ENCODE assay signal across 8 cellular contexts in the genomic region with DNA sequence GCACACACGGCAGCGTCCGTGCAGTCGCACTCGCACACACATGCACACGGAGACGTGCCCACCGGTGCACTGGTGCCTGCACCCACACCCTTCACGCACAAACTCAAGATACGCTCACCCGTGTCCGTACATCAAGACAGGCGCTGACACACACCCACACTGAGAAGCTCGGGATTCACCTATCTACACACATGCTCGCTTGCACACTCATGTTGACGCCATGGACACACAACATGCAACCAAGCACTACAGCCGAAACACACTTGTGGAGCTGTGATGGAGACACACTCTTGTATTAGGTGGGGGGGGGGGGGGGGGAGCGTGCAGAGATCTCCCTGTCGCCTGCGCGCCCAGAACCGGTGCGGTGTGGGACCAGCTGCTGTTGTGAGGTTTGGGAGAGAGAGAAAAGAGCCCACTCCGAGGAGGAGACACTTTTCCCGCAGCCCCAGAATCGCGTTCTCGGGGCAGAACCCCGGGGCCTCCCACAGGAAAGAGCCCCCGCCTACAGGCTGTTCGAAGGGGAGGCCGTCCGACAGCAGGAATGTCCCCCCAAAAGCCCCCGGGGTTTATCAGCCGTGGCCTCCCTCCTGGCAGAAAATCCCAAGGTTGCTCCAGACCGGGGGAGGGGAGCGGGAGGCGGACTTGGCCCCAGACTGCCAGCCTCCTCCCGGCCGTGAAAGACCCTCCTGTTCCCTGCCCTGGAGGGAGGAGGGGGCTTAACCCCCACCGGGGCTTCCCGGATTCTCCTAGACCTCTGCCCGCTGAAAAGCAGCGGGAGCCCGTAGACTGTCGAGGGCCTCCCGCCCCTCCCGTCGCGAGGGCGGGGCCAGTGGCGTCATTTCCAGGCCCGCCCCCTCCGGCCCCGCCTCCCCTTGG. TPM values are rescaled to one million over a fixed set of nuclear protein-coding genes. Genes with fewer than 3 reads are reported as not detected.
A peak's percentile ranks its signal among the peaks of the same experiment; 100 is the strongest.
DNase-seq lines count a peak whose midpoint lies in the region; TF ChIP-seq lines count a peak whose summit lies in the region.

No MANE protein-coding gene starts in this region.

- TF ChIP-seq POLR2A in GM19193 (IDR thresholded peaks at IDR 0.05; ENCODE audit: extremely low read depth, insufficient read depth, insufficient read length): peak; percentile 62

- peak; percentile 38 to 64 for DNase-seq in AML-193 (lab: John Stamatoyannopoulos, UW)
- DNase-seq in HT-29 (ENCODE audit: low spot score): peak; percentile 90
- peak; percentile 95 for DNase-seq in RWPE1 (ENCODE audit: low spot score)
- DNase-seq in activated effector memory CD4-positive, alpha-beta T cell treated with anti-CD3 and anti-CD28 coated beads, Interleukin-2, amount 50 U/mL, for 16 hours: peak; percentile 97
- DNase-seq in fibroblast of the conjunctiva (ENCODE audit: low read depth): peak; percentile 63
- DNase-seq in nephron progenitor cell: peak; percentile 90
- DNase-seq in stimulated activated naive CD4-positive, alpha-beta T cell treated with Interleukin-2 at 50 U/mL for 16 hours (lab: John Stamatoyannopoulos, UW): peak; percentile 83

- peaks cover 40% of the 10 kb centered on the region for H3K27me3 Mint-ChIP-seq in nephron progenitor cell (ENCODE audit: low read depth, poor library complexity)

- no peaks in the 10 kb centered on the region for H3K9me3 Mint-ChIP-seq in nephron progenitor cell

- H3K36me3 Mint-ChIP-seq in nephron progenitor cell (ENCODE audit: low read depth): no peaks in the 10 kb centered on the region

- H3K27ac Mint-ChIP-seq in nephron progenitor cell: no peak overlapping the region

- POLR2A ChIA-PET in RWPE1 (lab: Yijun Ruan, JAX; ENCODE audit: low non-redundant PET): interaction anchor here (0.5 to 2.4 kb wide), 4 partner anchors 26 to 166 kb away, joined by 3 to 14 read pairs (median 3); partner anchors contain the start of gene FBXL15

- H3K27ac ChIP-seq in RWPE1: peak overlapping the region; percentile 85

- H3K4me1 Mint-ChIP-seq in nephron progenitor cell: peaks cover 28% of the 10 kb centered on the region

- CTCF ChIA-PET in RWPE1 (lab: Yijun Ruan, JAX): interaction anchor here (0.6 to 7.6 kb wide), 10 partner anchors 9 to 172 kb away, joined by 3 to 108 read pairs (median 10); partner anchors contain the start of gene FBXL15

- H3K4me3 Mint-ChIP-seq in nephron progenitor cell: peak overlapping the region; percentile 80

- TF ChIP-seq CTCF in RWPE1 (conservative IDR thresholded peaks at IDR 0.05; ENCODE audit: low read depth) (no peak), nephron progenitor cell (IDR thresholded peaks at IDR 0.05) (no peak)

RNA-seq across cellular contexts. Expression of gene NFKB2, which starts 0.5 kb away (rescaled TPM):
- total RNA-seq in HT-29 (2014; rRNA removed; shearing (Covaris generic)): 27.5 and 38.4 TPM in 2 replicates

RNA-seq across cellular contexts. Expression of gene PSD, which starts 23.5 kb away (rescaled TPM):
- 0.18 and 0.47 TPM in 2 replicates for total RNA-seq in HT-29 (2014; rRNA removed; shearing (Covaris generic))

RNA-seq across cellular contexts. Expression of gene FBXL15, which starts 25.6 kb away (rescaled TPM):
- 25.5 and 49.5 TPM in 2 replicates for total RNA-seq in HT-29 (2014; rRNA removed; shearing (Covaris generic))

RNA-seq across cellular contexts. Expression of gene CUEDC2, which starts 37.3 kb away (rescaled TPM):
- total RNA-seq in HT-29 (2014; rRNA removed; shearing (Covaris generic)): 37.0 and 38.6 TPM in 2 replicates

RNA-seq across cellular contexts. Expression of gene C10orf95, which starts 56.3 kb away (rescaled TPM):
- 4.5 and 11.7 TPM in 2 replicates for total RNA-seq in HT-29 (2014; rRNA removed; shearing (Covaris generic))

Comparison
In these comparisons a context has a peak if more than half of its experiments do, and no peak if none do; other contexts are left out.
1. Peak in every context shown above with its lines: DNase-seq and H3K27ac ChIP-seq.